ENCODE assay signal across 25 cellular contexts in genomic region chr3:111748132-111748531, GRCh38.
DNase-seq lines count a peak whose midpoint lies in the region; ATAC-seq, FAIRE-seq and TF ChIP-seq lines count a peak whose summit lies in the region.
"Had no signal": no experiment of that assay in that cellular context is flagged by ENCODE, and none has a peak within 500 bp of the region (broad histone marks: within the 10 kb centered on the region; RNA-seq: fewer than 3 reads in every experiment).

No MANE protein-coding gene starts in this region.

- H3K36me3 Mint-ChIP-seq in GM23338 (ENCODE audit: low read depth) = no peaks in the 10 kb centered on the region; the same call in 2 of the 3 replicates
- H3K36me3 Mint-ChIP-seq in neural crest cell (ENCODE audit: low read depth) = peaks cover 11% of the 10 kb centered on the region

- peaks cover 3% of the 10 kb centered on the region for H3K27me3 Mint-ChIP-seq in GM23338 (ENCODE audit: insufficient read depth, low read depth, poor library complexity)
- no peaks in the 10 kb centered on the region for H3K27me3 Mint-ChIP-seq in neural crest cell (ENCODE audit: low read depth)
- H3K27me3 Mint-ChIP-seq: activated CD4-positive, alpha-beta T cell treated with anti-CD3 and anti-CD28 coated beads, Interleukin-2, amount 10 ng/mL, durations not matched to agents 24 days and 14 days; stimulated activated naive B cell treated with anti-CD40 and anti-IgM and Interleukin-4, amounts not matched to agents 10 μg/mL and 1 μg/mL and 100 μg/mL, for 72 hours had no signal

- no peak overlapping the region for H3K4me2 ChIP-seq in GM23338
- H3K4me2 ChIP-seq: BLaER1 treated with 17β-estradiol and CSF1 and Interleukin-3, amounts not matched to agents 10 nM and 100 nM had no signal

- no peaks in the 10 kb centered on the region for H3K27me3 ChIP-seq in GM23338 (ENCODE audit: insufficient read depth)
- no peaks in the 10 kb centered on the region for H3K27me3 ChIP-seq in SJSA1 (replicated peaks)
- no peaks in the 10 kb centered on the region for H3K27me3 ChIP-seq in esophagus squamous epithelium
- H3K27me3 ChIP-seq: BLaER1 treated with 17β-estradiol and CSF1 and Interleukin-3, amounts not matched to agents 10 nM and 100 nM; testis; uterus had no signal

- H3K9me3 ChIP-seq in SJSA1 (replicated peaks) = no peaks in the 10 kb centered on the region; the same call in 1 of the 2 replicates
- peaks cover 0 to 4% (median 0%) of the 10 kb centered on the region in 3 donors for H3K9me3 ChIP-seq in esophagus squamous epithelium
- H3K9me3 ChIP-seq: testis, uterus had no signal

- TF ChIP-seq POLR2A in esophagus squamous epithelium (IDR thresholded peaks at IDR 0.05) = no peak

- H3K36me3 ChIP-seq in GM23338 (ENCODE audit: insufficient read depth) (peaks cover 2% of the 10 kb centered on the region; the same call in 1 of the 2 replicates), SJSA1 (no peaks in the 10 kb centered on the region), esophagus squamous epithelium (no peaks in the 10 kb centered on the region)
- H3K36me3 ChIP-seq: BLaER1 treated with 17β-estradiol and CSF1 and Interleukin-3, amounts not matched to agents 10 nM and 100 nM; uterus; WERI-Rb-1 had no signal

- no peaks in the 10 kb centered on the region for H4K20me1 ChIP-seq in GM23338 (replicated peaks; ENCODE audit: insufficient read depth)
- H4K20me1 ChIP-seq: BLaER1 treated with 17β-estradiol and CSF1 and Interleukin-3, amounts not matched to agents 10 nM and 100 nM had no signal

- H3K27ac ChIP-seq in GM23338 (ENCODE audit: low read depth) (no peak overlapping the region), SJSA1 (0 out of 2 replicates have a peak overlapping the region, but pooled peaks have one; percentile 13), esophagus squamous epithelium (peak overlapping the region; percentile 68 to 82 (median 76))
- H3K27ac ChIP-seq: BLaER1 treated with 17β-estradiol and CSF1 and Interleukin-3, amounts not matched to agents 10 nM and 100 nM; SK-N-MC; testis; WERI-Rb-1 had no signal

- H3K4me3 ChIP-seq in GM23338 (no peak overlapping the region), SJSA1 (no peak overlapping the region), esophagus squamous epithelium (no peak overlapping the region)
- H3K4me3 ChIP-seq: BLaER1 treated with 17β-estradiol and CSF1 and Interleukin-3, amounts not matched to agents 10 nM and 100 nM; SK-N-MC; testis; uterus had no signal

- ATAC-seq in GM23338 (no peak), GM21423 (IDR thresholded peaks at IDR 0.05; ENCODE audit: unreplicated experiment) (no peak), HG02571 (IDR thresholded peaks at IDR 0.05; ENCODE audit: unreplicated experiment) (no peak)
- ATAC-seq: activated T-cell treated with anti-CD3 and anti-CD28 coated beads, Interleukin-2, amount 50 U/mL, for 72 hours; stimulated activated naive B cell treated with anti-CD40 and anti-IgM and Interleukin-4, amounts not matched to agents 10 μg/mL and 1 μg/mL and 100 μg/mL, for 72 hours had no signal

- no peak overlapping the region for H3K4me3 Mint-ChIP-seq in GM23338
- no peak overlapping the region for H3K4me3 Mint-ChIP-seq in neural crest cell
- H3K4me3 Mint-ChIP-seq: activated CD4-positive, alpha-beta T cell treated with anti-CD3 and anti-CD28 coated beads, Interleukin-2, amount 10 ng/mL, durations not matched to agents 24 days and 14 days; activated T-cell treated with anti-CD3 and anti-CD28 coated beads, Interleukin-2, amount 50 U/mL, for 72 hours; stimulated activated naive B cell treated with anti-CD40 and anti-IgM and Interleukin-4, amounts not matched to agents 10 μg/mL and 1 μg/mL and 100 μg/mL, for 72 hours had no signal

- H3K4me1 ChIP-seq in GM23338 (ENCODE audit: insufficient read depth) (peaks cover 50% of the 10 kb centered on the region), SJSA1 (replicated peaks) (peaks cover 41% of the 10 kb centered on the region), esophagus squamous epithelium (peaks cover 11 to 81% (median 32%) of the 10 kb centered on the region in 3 donors)
- H3K4me1 ChIP-seq: BLaER1 treated with 17β-estradiol and CSF1 and Interleukin-3, amounts not matched to agents 10 nM and 100 nM; testis; uterus had no signal

- intact Hi-C loops in esophagus squamous epithelium (cut with DNase I) = no loop called here

- no peak for TF ChIP-seq CTCF in GM23338 (conservative IDR thresholded peaks at IDR 0.05; ENCODE audit: low read depth in 2 of 2)
- no peak for TF ChIP-seq CTCF in esophagus squamous epithelium (IDR thresholded peaks at IDR 0.05)
- TF ChIP-seq CTCF in neural crest cell (conservative IDR thresholded peaks at IDR 0.05) = no peak

- H3K79me2 ChIP-seq in GM23338 (replicated peaks; ENCODE audit: insufficient read depth) = no peaks in the 10 kb centered on the region

- H3K27ac Mint-ChIP-seq in GM23338 (no peak overlapping the region), neural crest cell (ENCODE audit: unreplicated experiment) (peak overlapping the region; percentile 35)
- H3K27ac Mint-ChIP-seq: activated CD4-positive, alpha-beta T cell treated with anti-CD3 and anti-CD28 coated beads, Interleukin-2, amount 10 ng/mL, durations not matched to agents 24 days and 14 days; activated T-cell treated with anti-CD3 and anti-CD28 coated beads, Interleukin-2, amount 50 U/mL, for 72 hours had no signal

- no peaks in the 10 kb centered on the region for H3F3A ChIP-seq in GM23338 (replicated peaks; ENCODE audit: low read depth)

- WGBS in esophagus squamous epithelium, 2 donors = 33 to 54% methylated on average over 1 of the region's 1 CpG

- no peaks in the 10 kb centered on the region; the same call in 2 of the 3 replicates for H3K9me3 Mint-ChIP-seq in GM23338
- peaks cover 9% of the 10 kb centered on the region for H3K9me3 Mint-ChIP-seq in neural crest cell
- H3K9me3 Mint-ChIP-seq: activated CD4-positive, alpha-beta T cell treated with anti-CD3 and anti-CD28 coated beads, Interleukin-2, amount 10 ng/mL, durations not matched to agents 24 days and 14 days; activated T-cell treated with anti-CD3 and anti-CD28 coated beads, Interleukin-2, amount 50 U/mL, for 72 hours had no signal

- no peaks in the 10 kb centered on the region for H3K9me2 ChIP-seq in GM23338 (ENCODE audit: insufficient read depth)

- H3K4me1 Mint-ChIP-seq in GM23338 (peaks cover 42% of the 10 kb centered on the region), neural crest cell (peaks cover 57% of the 10 kb centered on the region)
- H3K4me1 Mint-ChIP-seq: activated CD4-positive, alpha-beta T cell treated with anti-CD3 and anti-CD28 coated beads, Interleukin-2, amount 10 ng/mL, durations not matched to agents 24 days and 14 days; stimulated activated naive B cell treated with anti-CD40 and anti-IgM and Interleukin-4, amounts not matched to agents 10 μg/mL and 1 μg/mL and 100 μg/mL, for 72 hours had no signal

- peak overlapping the region; percentile 20; the same call in 1 of the 2 replicates for H2AFZ ChIP-seq in GM23338

- FAIRE-seq in GM19239 (lab: Jason Lieb, UNC) = no peak
- FAIRE-seq: GM12892, kidney had no signal

- no peak for DNase-seq in GM23338 (ENCODE audit: low spot score)
- no peak for DNase-seq in SJSA1 (ENCODE audit: low read depth in 1 of 2, low spot score in 2 of 2)
- DNase-seq in esophagus squamous epithelium (lab: John Stamatoyannopoulos, UW) = no peak
- no peak for DNase-seq in neural crest cell (ENCODE audit: low read depth, low spot score)
- no peak for DNase-seq in GM19239 (ENCODE audit: insufficient read length, low spot score)
- no peak for DNase-seq in SW480 (ENCODE audit: low spot score)
- DNase-seq: activated CD4-positive, alpha-beta T cell treated with anti-CD3 and anti-CD28 coated beads, Interleukin-2, amount 10 ng/mL, durations not matched to agents 24 days and 14 days; activated naive CD4-positive, alpha-beta T cell treated with anti-CD3 and anti-CD28 coated beads, Interleukin-2, amount 50 U/mL, for 16 hours; activated T-cell treated with anti-CD3 and anti-CD28 coated beads, Interleukin-2, amount 50 U/mL, for 72 hours; amygdala; kidney; MM.1S; NCI-H1436; NCI-H2107; NCI-H510A treated with DMSO at 0.1 percent for 48 hours; stimulated activated CD4-positive, alpha-beta T cell treated with anti-CD3 and anti-CD28 coated beads, Interleukin-4, amount 100 ng/mL, for 24 hours; stimulated activated naive B cell treated with anti-CD40 and anti-IgM and Interleukin-4, amounts not matched to agents 10 μg/mL and 1 μg/mL and 100 μg/mL, for 72 hours; testis; uterus; WERI-Rb-1 had no signal

TF ChIP-seq in GM23338, 12 proteins besides CTCF, POLR2A, EP300 and RAD21 (continues in another document):
- TF ChIP-seq POLR2AphosphoS5 (IDR thresholded peaks at IDR 0.05; ENCODE audit: low read depth) (no peak), REST (IDR thresholded peaks at IDR 0.05; ENCODE audit: unreplicated experiment) (no peak)
